ENCODE assay signal across 8 cellular contexts in genomic region chr11:76151561-76152085, GRCh38. TPM values are rescaled to one million over a fixed set of nuclear protein-coding genes. Genes with fewer than 3 reads are reported as not detected.
DNase-seq lines count a peak whose midpoint lies in the region; ATAC-seq and TF ChIP-seq lines count a peak whose summit lies in the region.
"Had no signal": no experiment of that assay in that cellular context is flagged by ENCODE, and none has a peak within 500 bp of the region (broad histone marks: within the 10 kb centered on the region; RNA-seq: fewer than 3 reads in every experiment).

No MANE protein-coding gene starts in this region.

- peak; percentile 81 for DNase-seq in COLO668 (lab: John Stamatoyannopoulos, UW; ENCODE audit: unreplicated experiment)
- DNase-seq in activated CD4-positive, alpha-beta memory T cell treated with anti-CD3 and anti-CD28 coated beads, Interleukin-2, amount 10 ng/mL, durations not matched to agents 7 days and 5 days = no peak
- DNase-seq in naive thymus-derived CD4-positive, alpha-beta T cell = no peak
- no peak for DNase-seq in stomach

- peak overlapping the region; percentile 59 for H3K4me3 Mint-ChIP-seq in activated CD4-positive, alpha-beta memory T cell treated with anti-CD3 and anti-CD28 coated beads, Interleukin-2, amount 10 ng/mL, durations not matched to agents 7 days and 5 days
- H3K4me3 Mint-ChIP-seq in naive thymus-derived CD4-positive, alpha-beta T cell = peak overlapping the region in 8 of 10 donors; percentile 60 to 90 (median 78)

- H3K27ac Mint-ChIP-seq in activated CD4-positive, alpha-beta memory T cell treated with anti-CD3 and anti-CD28 coated beads, Interleukin-2, amount 10 ng/mL, durations not matched to agents 7 days and 5 days = no peak overlapping the region
- H3K27ac Mint-ChIP-seq in naive thymus-derived CD4-positive, alpha-beta T cell = peak overlapping the region in 1 of 9 donors; percentile 35

- peaks cover 26% of the 10 kb centered on the region for H3K4me1 Mint-ChIP-seq in activated CD4-positive, alpha-beta memory T cell treated with anti-CD3 and anti-CD28 coated beads, Interleukin-2, amount 10 ng/mL, durations not matched to agents 7 days and 5 days
- H3K4me1 Mint-ChIP-seq in naive thymus-derived CD4-positive, alpha-beta T cell = peaks cover 16 to 25% (median 21%) of the 10 kb centered on the region in 7 donors

- peak; percentile 2 for ATAC-seq in HG02885 (IDR thresholded peaks at IDR 0.05; ENCODE audit: poor library complexity, unreplicated experiment)
- no peak for ATAC-seq in naive thymus-derived CD4-positive, alpha-beta T cell
- ATAC-seq in GM18502 (IDR thresholded peaks at IDR 0.05; ENCODE audit: poor library complexity, unreplicated experiment) = no peak
- no peak for ATAC-seq in HG02571 (IDR thresholded peaks at IDR 0.05; ENCODE audit: unreplicated experiment)

- H3K36me3 ChIP-seq in naive thymus-derived CD4-positive, alpha-beta T cell (ENCODE audit: control insufficient read depth in 2 of 3, insufficient read depth in 3 of 3, low read length in 3 of 3) = no peaks in the 10 kb centered on the region
- H3K36me3 ChIP-seq in stomach = no peaks in the 10 kb centered on the region

- POLR2A ChIA-PET in activated CD4-positive, alpha-beta memory T cell treated with anti-CD3 and anti-CD28 coated beads, Interleukin-2, amount 10 ng/mL, durations not matched to agents 7 days and 5 days (lab: Charles Lee) = interaction anchor here (0.9 to 1.5 kb wide), 2 partner anchors 15 to 261 kb away, joined by 3 read pairs; no protein-coding TSS in a partner anchor
- POLR2A ChIA-PET in naive thymus-derived CD4-positive, alpha-beta T cell (lab: Charles Lee) = no interaction called here

- peaks cover 35% of the 10 kb centered on the region for H3K27me3 Mint-ChIP-seq in activated CD4-positive, alpha-beta memory T cell treated with anti-CD3 and anti-CD28 coated beads, Interleukin-2, amount 10 ng/mL, durations not matched to agents 7 days and 5 days
- H3K27me3 Mint-ChIP-seq in naive thymus-derived CD4-positive, alpha-beta T cell = peaks cover 4 to 22% (median 10%) of the 10 kb centered on the region in 5 donors

- TF ChIP-seq CTCF in stomach (IDR thresholded peaks at IDR 0.05) = no peak

- 70 to 73% (median 72%) methylated on average over 5 of the region's 5 CpGs for WGBS in stomach, 5 donors

- H3K27me3 ChIP-seq in naive thymus-derived CD4-positive, alpha-beta T cell (ENCODE audit: control insufficient read depth in 2 of 2, insufficient read depth in 2 of 2, low read length in 2 of 2) = no peaks in the 10 kb centered on the region
- H3K27me3 ChIP-seq in stomach = peaks cover 0 to 5% (median 4%) of the 10 kb centered on the region in 3 donors

- H3K27ac ChIP-seq in naive thymus-derived CD4-positive, alpha-beta T cell (ENCODE audit: low read depth, low read length) = no peak overlapping the region
- no peak overlapping the region for H3K27ac ChIP-seq in stomach

- no peaks in the 10 kb centered on the region for H3K36me3 Mint-ChIP-seq in activated CD4-positive, alpha-beta memory T cell treated with anti-CD3 and anti-CD28 coated beads, Interleukin-2, amount 10 ng/mL, durations not matched to agents 7 days and 5 days (ENCODE audit: low read depth)
- H3K36me3 Mint-ChIP-seq in naive thymus-derived CD4-positive, alpha-beta T cell = no peaks in the 10 kb centered on the region

- H3K9me3 Mint-ChIP-seq in activated CD4-positive, alpha-beta memory T cell treated with anti-CD3 and anti-CD28 coated beads, Interleukin-2, amount 10 ng/mL, durations not matched to agents 7 days and 5 days = no peaks in the 10 kb centered on the region
- no peaks in the 10 kb centered on the region for H3K9me3 Mint-ChIP-seq in naive thymus-derived CD4-positive, alpha-beta T cell

- no peak for TF ChIP-seq POLR2A in stomach (IDR thresholded peaks at IDR 0.05)

- intact Hi-C loops in naive thymus-derived CD4-positive, alpha-beta T cell (cut with micrococcal nuclease) = loop anchor here (1.0 to 2.0 kb wide), 7 partner anchors 167 to 445 kb away; no protein-coding TSS in a partner anchor
- intact Hi-C loops in stomach (cut with DNase I; ENCODE audit: low total_unique reads) = loop anchor here (2.0 kb wide), 1 partner anchor 255 kb away; no protein-coding TSS in a partner anchor

- CTCF ChIA-PET in activated CD4-positive, alpha-beta memory T cell treated with anti-CD3 and anti-CD28 coated beads, Interleukin-2, amount 10 ng/mL, durations not matched to agents 7 days and 5 days (lab: Charles Lee) = interaction anchor here (0.5 to 2.5 kb wide), 40 partner anchors 8 to 513 kb away, joined by 3 to 106 read pairs (median 4); no protein-coding TSS in a partner anchor
- CTCF ChIA-PET in naive thymus-derived CD4-positive, alpha-beta T cell (lab: Charles Lee) = interaction anchor here (0.6 to 1.5 kb wide), 9 partner anchors 8 to 260 kb away, joined by 3 to 30 read pairs (median 4); no protein-coding TSS in a partner anchor

- peaks cover 0 to 27% of the 10 kb centered on the region in 2 donors for H3K4me1 ChIP-seq in naive thymus-derived CD4-positive, alpha-beta T cell (ENCODE audit: control insufficient read depth in 2 of 2, insufficient read depth in 2 of 2, low read length in 2 of 2)
- H3K4me1 ChIP-seq in stomach = peaks cover 7 to 16% (median 12%) of the 10 kb centered on the region in 4 donors

- no peaks in the 10 kb centered on the region for H3K9me3 ChIP-seq in naive thymus-derived CD4-positive, alpha-beta T cell (ENCODE audit: control insufficient read depth in 2 of 3, low read length in 3 of 3)
- no peaks in the 10 kb centered on the region for H3K9me3 ChIP-seq in stomach

- TF ChIP-seq EP300 in stomach (IDR thresholded peaks at IDR 0.05) = no peak

- H3K4me3 ChIP-seq in naive thymus-derived CD4-positive, alpha-beta T cell (ENCODE audit: low read length) = no peak overlapping the region
- H3K4me3 ChIP-seq in stomach = peak overlapping the region in 1 of 4 donors; percentile 41

RNA-seq across cellular contexts. Expression of gene WNT11, which starts 54.7 kb away (rescaled TPM):
- under 1 TPM in 1 of 2 experiments, not detected in 1; 0.20 TPM for total RNA-seq in activated CD4-positive, alpha-beta memory T cell treated with anti-CD3 and anti-CD28 coated beads, Interleukin-2, amount 10 ng/mL, durations not matched to agents 7 days and 5 days
- total RNA-seq in naive thymus-derived CD4-positive, alpha-beta T cell = under 1 TPM in 2 of 5 experiments, not detected in 3; 0.27 to 0.45 TPM
- under 1 TPM in 1 of 2 donors, not detected in 1; 0.16 TPM for polyA plus RNA-seq in naive thymus-derived CD4-positive, alpha-beta T cell
- total RNA-seq in stomach = 10 to 100 TPM in 2 of 5 donors, 1 to 10 TPM in 1, not detected in 2; 1.8 to 96.7 (median 34.4) TPM
- polyA plus RNA-seq in stomach = under 1 TPM; 0.12 to 0.76 (median 0.30) TPM
- total RNA-seq: renal cortical epithelial cell had no signal
